In the genomic region with DNA sequence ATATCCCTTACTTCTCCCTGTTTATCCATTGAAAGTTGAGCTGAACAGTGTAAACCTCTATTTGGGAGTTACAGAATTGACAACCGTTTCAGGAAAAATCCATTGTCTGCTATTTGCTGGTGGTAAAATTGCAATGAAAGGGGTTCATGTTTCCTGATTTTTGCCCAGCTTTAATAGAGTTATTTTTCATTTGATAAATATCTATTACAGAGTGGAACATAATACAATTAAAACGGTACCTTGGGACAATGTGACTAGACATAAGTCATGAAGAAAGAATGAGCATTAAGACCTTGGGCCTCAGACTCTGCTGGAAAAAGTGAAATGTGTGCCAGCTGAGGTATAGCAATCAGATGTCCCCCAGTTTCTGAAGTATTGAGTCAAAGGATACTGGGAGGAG, we compare ENCODE assay signal across 35 cellular contexts.
"Had no signal": no experiment of that assay in that cellular context is flagged by ENCODE, and none has a peak within 500 bp of the region (broad histone marks: within the 10 kb centered on the region; RNA-seq: fewer than 3 reads in every experiment).

No MANE protein-coding gene starts in this region.

- H3K4me2 ChIP-seq: KMS-11 had no signal

- H3K9ac ChIP-seq: KMS-11 had no signal

- H3K36me3 ChIP-seq: MG63 had no signal

- H3K4me3 ChIP-seq: MG63 had no signal

- H3K27ac ChIP-seq: KMS-11 had no signal

- DNase-seq: Karpas-422, Kasumi-1, MG63, MM.1S, MV-4-11, NCI-H1048, NCI-H1092, NCI-H1092 treated with DMSO at 0.1 percent for 48 hours, NCI-H1105, NCI-H1105 treated with DMSO at 0.1 percent for 48 hours, NCI-H1417, NCI-H1417 treated with DMSO at 0.1 percent for 48 hours, NCI-H1436, NCI-H1436 treated with DMSO at 0.1 percent for 48 hours, NCI-H146, NCI-H1694, NCI-H1694 treated with DMSO at 0.1 percent for 48 hours, NCI-H187, NCI-H187 treated with DMSO at 0.1 percent for 48 hours, NCI-H1930, NCI-H2029, NCI-H2029 treated with DMSO at 0.1 percent for 48 hours, NCI-H2081, NCI-H2081 treated with DMSO at 0.1 percent for 48 hours, NCI-H2107, NCI-H2171, NCI-H2171 treated with DMSO at 0.1 percent for 48 hours, NCI-H2227 treated with DMSO at 0.1 percent for 48 hours, NCI-H226, NCI-H345, NCI-H446, NCI-H446 treated with DMSO at 0.1 percent for 48 hours, NCI-H510A, NCI-H510A treated with DMSO at 0.1 percent for 48 hours had no signal

- H3K9me3 ChIP-seq: MG63 had no signal
